15 cellular contexts compared by ENCODE assay signal in genomic region chr11:45659818-45660160, GRCh38. TPM values are rescaled to one million over a fixed set of nuclear protein-coding genes. Genes with fewer than 3 reads are reported as not detected.
A peak's percentile ranks its signal among the peaks of the same experiment; 100 is the strongest.
DNase-seq lines count a peak whose midpoint lies in the region; ATAC-seq, FAIRE-seq and TF ChIP-seq lines count a peak whose summit lies in the region.
"Had no signal": no experiment of that assay in that cellular context is flagged by ENCODE, and none has a peak within 500 bp of the region (broad histone marks: within the 10 kb centered on the region; RNA-seq: fewer than 3 reads in every experiment).

No MANE protein-coding gene starts in this region.

- no peak for TF ChIP-seq CTCF in H1 (IDR thresholded peaks at IDR 0.05; ENCODE audit: control extremely low read depth in 1 of 3, insufficient read depth in 1 of 3, low read depth in 1 of 3, low read length in 3 of 3)
- TF ChIP-seq CTCF in sigmoid colon (IDR thresholded peaks at IDR 0.05), result no peak

- TF ChIP-seq RAD21 in H1 (IDR thresholded peaks at IDR 0.05 in 1 of 2, conservative IDR thresholded peaks at IDR 0.05 in 1 of 2; ENCODE audit: low read depth in 2 of 2, low read length in 2 of 2), result no peak

- H3K18ac ChIP-seq in H1 (ENCODE audit: extremely low read depth, low read length), result no peak overlapping the region

- no peak overlapping the region for H3K23ac ChIP-seq in H1 (ENCODE audit: insufficient read length)

- peaks cover 6% of the 10 kb centered on the region; the same call in 1 of the 2 replicates for H3K23me2 ChIP-seq in H1 (ENCODE audit: low read depth, low read length)

- no peak overlapping the region for H3K9ac ChIP-seq in H1 (replicated peaks in 1 of 4; ENCODE audit: extremely low read depth in 1 of 4, low read depth in 3 of 4, low read length in 3 of 4)

- H4K5ac ChIP-seq in H1 (ENCODE audit: insufficient read length, low read depth, low read length), result no peak overlapping the region

- H2BK15ac ChIP-seq in H1 (ENCODE audit: low read length), result no peak overlapping the region

- H4K91ac ChIP-seq in H1 (replicated peaks; ENCODE audit: insufficient read length, low read length), result no peak overlapping the region

- no peak overlapping the region for H3K56ac ChIP-seq in H1 (replicated peaks; ENCODE audit: insufficient read length, low read depth, low read length)

- H3K4me1 ChIP-seq in H1 (replicated peaks in 1 of 4; ENCODE audit: control insufficient read depth in 3 of 4, insufficient read depth in 4 of 4, low read length in 3 of 4) (peaks cover 3 to 35% (median 22%) of the 10 kb centered on the region in 4 experiments), sigmoid colon (peaks cover 0 to 29% (median 15%) of the 10 kb centered on the region in 4 donors)

- H3K27me3 ChIP-seq in H1 (replicated peaks in 1 of 4; ENCODE audit: control insufficient read depth in 3 of 4, extremely low read depth in 1 of 4, insufficient read depth in 3 of 4, low read length in 3 of 4), result peaks cover 8 to 22% (median 22%) of the 10 kb centered on the region in 4 experiments
- peaks cover 38 to 92% (median 65%) of the 10 kb centered on the region in 3 donors for H3K27me3 ChIP-seq in sigmoid colon

- no peak for TF ChIP-seq POLR2A in H1 (IDR thresholded peaks at IDR 0.05; ENCODE audit: control extremely low read depth in 1 of 2, low read depth in 2 of 2, low read length in 2 of 2)
- TF ChIP-seq POLR2A in sigmoid colon (IDR thresholded peaks at IDR 0.05), result no peak

- DNase-seq in NCI-H1092 treated with DMSO at 0.1 percent for 48 hours (lab: John Stamatoyannopoulos, UW) (peak; percentile 22), NCI-H1092 (lab: John Stamatoyannopoulos, UW) (no peak), NCI-H1694 (lab: John Stamatoyannopoulos, UW) (peak; percentile 34), H1 (ENCODE audit: low read depth in 1 of 2, low spot score in 2 of 2) (no peak), sigmoid colon (peak; percentile 54), SIG-M5 (lab: John Stamatoyannopoulos, UW) (no peak), occipital lobe (lab: John Stamatoyannopoulos, UW) (no peak)
- DNase-seq: KBM-7, NCI-H1048, NCI-H187 had no signal

- H2AFZ ChIP-seq in H1 (ENCODE audit: low read length), result no peak overlapping the region
- H2AFZ ChIP-seq: GM23338 had no signal

- H3K27ac ChIP-seq in H1 (ENCODE audit: low read depth, low read length) (no peak overlapping the region), sigmoid colon (no peak overlapping the region)

- no peaks in the 10 kb centered on the region for H4K20me1 ChIP-seq in H1 (replicated peaks in 1 of 2; ENCODE audit: control insufficient read depth in 1 of 2, insufficient read depth in 2 of 2, low read length in 2 of 2)

- H2AK5ac ChIP-seq in H1 (ENCODE audit: low read depth, low read length), result no peak overlapping the region

- H3K4me3 ChIP-seq in H1 (ENCODE audit: extremely low read depth in 1 of 4, insufficient read depth in 2 of 4, low read depth in 3 of 4, low read length in 4 of 4) (no peak overlapping the region), sigmoid colon (no peak overlapping the region)
- H3K4me3 ChIP-seq: GM12878, Peyer's patch had no signal

- WGBS in H1 (ENCODE audit: extremely low coverage in 1 of 2, insufficient coverage in 1 of 2, insufficient read length in 1 of 2, insufficient replicate concordance in 2 of 2, low coverage in 1 of 2, low lambda C conversion rate in 2 of 2, missing lambda C conversion rate in 1 of 2), 2 experiments, result 96% methylated on average over 4 of the region's 4 CpGs; no CpG with 5 or more reads in 1 of the 2 experiments
- WGBS in sigmoid colon, 2 donors, result 74 to 83% methylated on average over 4 of the region's 4 CpGs

- no peak overlapping the region for H3K4me2 ChIP-seq in H1 (ENCODE audit: insufficient read depth in 1 of 2, low read depth in 2 of 2, low read length in 2 of 2)

- 0 out of 2 replicates have a peak overlapping the region, but pooled peaks have one; percentile 40 for H2BK20ac ChIP-seq in H1 (ENCODE audit: low read length)

- FAIRE-seq in H1 (lab: Jason Lieb, UNC), result no peak
- FAIRE-seq: GM12878 had no signal

- no peak overlapping the region for H3K14ac ChIP-seq in H1 (ENCODE audit: insufficient read length)

- H3K9me3 ChIP-seq in H1 (ENCODE audit: insufficient read depth in 2 of 2, low read depth in 1 of 2, low read length in 1 of 2), result no peaks in the 10 kb centered on the region
- H3K9me3 ChIP-seq in sigmoid colon, result no peaks in the 10 kb centered on the region
- H3K9me3 ChIP-seq: Peyer's patch had no signal

- no peaks in the 10 kb centered on the region for H3K79me2 ChIP-seq in H1 (ENCODE audit: control insufficient read depth in 1 of 2, insufficient read depth in 2 of 2, low read length in 2 of 2)

- CTCF ChIA-PET in H1 (lab: Charles Lee; ENCODE audit: partially characterized antibody), result interaction anchor here (0.8 to 9.1 kb wide), 6 partner anchors 9 to 320 kb away, joined by 3 to 89 read pairs (median 11); no protein-coding TSS in a partner anchor

- intact Hi-C loops in sigmoid colon (cut with DNase I), result loop anchor here (5.0 kb wide), 1 partner anchor 287 kb away; no protein-coding TSS in a partner anchor

- H4K8ac ChIP-seq in H1 (ENCODE audit: extremely low read depth, insufficient read depth, low read length), result no peak overlapping the region

- POLR2A ChIA-PET in H1 (lab: Charles Lee; ENCODE audit: partially characterized antibody), result no interaction called here

- no peak for ATAC-seq in GM18517 (IDR thresholded peaks at IDR 0.05; ENCODE audit: unreplicated experiment)
- ATAC-seq: GM12878, GM23338 had no signal

- H2BK5ac ChIP-seq in H1 (ENCODE audit: low read depth, low read length), result no peak overlapping the region

- H3K79me1 ChIP-seq in H1 (ENCODE audit: low read depth, low read length), result no peaks in the 10 kb centered on the region

- H3K36me3 ChIP-seq in H1 (ENCODE audit: control insufficient read depth in 2 of 4, insufficient read depth in 4 of 4, low read length in 3 of 4) (no peaks in the 10 kb centered on the region), sigmoid colon (no peaks in the 10 kb centered on the region)
- H3K36me3 ChIP-seq: Peyer's patch had no signal

- no peak overlapping the region for H2BK120ac ChIP-seq in H1 (replicated peaks; ENCODE audit: low read depth, low read length)

- peak overlapping the region; percentile 44; the same call in 1 of the 2 replicates for H2BK12ac ChIP-seq in H1 (ENCODE audit: low read depth, low read length)

- no peak overlapping the region for H3K4ac ChIP-seq in H1 (replicated peaks; ENCODE audit: insufficient read length, low read depth, low read length)

- TF ChIP-seq EP300 in H1 (IDR thresholded peaks at IDR 0.05; ENCODE audit: borderline replicate concordance in 1 of 2, low read depth in 2 of 2, low read length in 2 of 2) (no peak), sigmoid colon (IDR thresholded peaks at IDR 0.05) (no peak)

TF ChIP-seq in H1, 55 proteins besides CTCF, POLR2A, EP300 and RAD21 (continues in another document):
- TF ChIP-seq CEBPB (IDR thresholded peaks at IDR 0.05; ENCODE audit: low read depth, low read length), result no peak
- TF ChIP-seq SUZ12 (IDR thresholded peaks at IDR 0.05; ENCODE audit: low read length), result no peak
- no peak for TF ChIP-seq GTF2F1 (IDR thresholded peaks at IDR 0.05; ENCODE audit: borderline replicate concordance, low read depth, low read length)
- no peak for TF ChIP-seq JUND (IDR thresholded peaks at IDR 0.05; ENCODE audit: low read length)
- TF ChIP-seq SAP30 (IDR thresholded peaks at IDR 0.05; ENCODE audit: insufficient read depth, insufficient replicate concordance, low read length), result no peak
- no peak for TF ChIP-seq CTBP2 (IDR thresholded peaks at IDR 0.05; ENCODE audit: borderline replicate concordance, insufficient read depth, insufficient read length, low read length)
- no peak for TF ChIP-seq RFX5 (IDR thresholded peaks at IDR 0.05; ENCODE audit: borderline replicate concordance, low read depth, low read length)
- TF ChIP-seq SIN3A (conservative IDR thresholded peaks at IDR 0.05 in 1 of 2, IDR thresholded peaks at IDR 0.05 in 1 of 2; ENCODE audit: low read depth in 1 of 2, low read length in 2 of 2), result no peak
- TF ChIP-seq RNF2 (IDR thresholded peaks at IDR 0.05; ENCODE audit: borderline replicate concordance, low read depth, low read length, missing control alignments, poor library complexity, severe bottlenecking), result no peak
- no peak for TF ChIP-seq PHF8 (conservative IDR thresholded peaks at IDR 0.05; ENCODE audit: low read depth, low read length)
- TF ChIP-seq MAX (IDR thresholded peaks at IDR 0.05), result no peak
- TF ChIP-seq KDM4A (IDR thresholded peaks at IDR 0.05; ENCODE audit: low read depth, low read length, severe bottlenecking), result no peak
- no peak for TF ChIP-seq SRF (IDR thresholded peaks at IDR 0.05; ENCODE audit: low read depth, low read length)
- TF ChIP-seq SIRT6 (IDR thresholded peaks at IDR 0.05; ENCODE audit: low read length), result no peak
- no peak for TF ChIP-seq JUN (IDR thresholded peaks at IDR 0.05; ENCODE audit: low read depth, low read length)
- no peak for TF ChIP-seq CHD1 (IDR thresholded peaks at IDR 0.05; ENCODE audit: low read depth, low read length)

RNA-seq across cellular contexts. Expression of gene CHST1, which starts 5.6 kb away (rescaled TPM):
- total RNA-seq in H1 (2021; fragmentation: NEBNext Ultra II Directional; extraction: Animal tissue kit (Norgen Biotek cat#: 25700)), result 1.6 and 3.8 TPM in 2 replicates
- polyA plus RNA-seq in H1 (2011; rRNA removed) (1.6 and 2.7 TPM in 2 replicates), sigmoid colon (1 to 10 TPM in 1 of 3 donors, under 1 TPM in 2; 0.23 to 1.2 (median 0.60) TPM)
- 1.2 TPM for polyA plus RNA-seq in H1 (2011; cell fraction: cytosol; rRNA removed)
- polyA plus RNA-seq in H1 (2011; cell fraction: nucleus; rRNA removed), result 3.8 TPM
- polyA plus RNA-seq in H1 (2012, experiment 1 of 2), result 1.0 to 1.7 TPM (median 1.5 TPM) in 4 replicates
- 1.0 TPM for polyA plus RNA-seq in H1 (2012, experiment 2 of 2)
- 1.4 TPM for polyA plus RNA-seq in H1 (2013, experiment 1 of 2)
- 1.7 TPM for polyA plus RNA-seq in H1 (2013, experiment 2 of 2)
- 0.44 and 0.82 TPM in 2 replicates for polyA minus RNA-seq in H1 (2011; rRNA and poly(A)+ RNA removed)
- 0.51 TPM for polyA minus RNA-seq in H1 (2011; cell fraction: cytosol; rRNA and poly(A)+ RNA removed)
- polyA minus RNA-seq in H1 (2011; cell fraction: nucleus; rRNA and poly(A)+ RNA removed), result 1.6 TPM
- total RNA-seq in sigmoid colon (1 to 10 TPM in 3 of 4 donors, under 1 TPM in 1; 0.55 to 1.5 (median 1.5) TPM), occipital lobe (10.5 TPM)
- total RNA-seq: G401, GM12878 had no signal
- polyA plus RNA-seq: GM12878 had no signal

Comparison
In these comparisons a context has a peak if more than half of its experiments do, and no peak if none do; other contexts are left out.
1. DNase-seq: peak in NCI-H1092 treated with DMSO at 0.1 percent for 48 hours (single experiment), NCI-H1694 (single experiment) and sigmoid colon (single experiment); none in NCI-H1092 (single experiment), H1 (0 of 2), SIG-M5 (single experiment) and occipital lobe (single experiment).